Comparison of ENCODE assay signal across 19 cellular contexts in genomic region chr14:23623962-23624361, GRCh38. TPM values are rescaled to one million over a fixed set of nuclear protein-coding genes. Genes with fewer than 3 reads are reported as not detected.
DNase-seq lines count a peak whose midpoint lies in the region; ATAC-seq and TF ChIP-seq lines count a peak whose summit lies in the region.
"Had no signal": no experiment of that assay in that cellular context is flagged by ENCODE, and none has a peak within 500 bp of the region (broad histone marks: within the 10 kb centered on the region; RNA-seq: fewer than 3 reads in every experiment).

No MANE protein-coding gene starts in this region.

- H3K14ac ChIP-seq in mesenchymal stem cell (ENCODE audit: low read length in 2 of 2): no peak overlapping the region

- H3K27me3 ChIP-seq in BLaER1: no peaks in the 10 kb centered on the region
- H3K27me3 ChIP-seq in stomach: no peaks in the 10 kb centered on the region
- peaks cover 0 to 10% of the 10 kb centered on the region in 2 experiments for H3K27me3 ChIP-seq in mesenchymal stem cell (ENCODE audit: control insufficient read depth in 1 of 2, insufficient read depth in 1 of 2, low read length in 2 of 2)
- H3K27me3 ChIP-seq: BE2C; BLaER1 treated with 17β-estradiol and CSF1 and Interleukin-3, amounts not matched to agents 10 nM and 100 nM had no signal

- H3K4me2 ChIP-seq in BLaER1 (no peak overlapping the region), mesenchymal stem cell (ENCODE audit: low read length, poor library complexity, severe bottlenecking) (no peak overlapping the region)
- H3K4me2 ChIP-seq: BLaER1 treated with 17β-estradiol and CSF1 and Interleukin-3, amounts not matched to agents 10 nM and 100 nM had no signal

- no peaks in the 10 kb centered on the region for H4K20me1 ChIP-seq in BLaER1
- H4K20me1 ChIP-seq: BLaER1 treated with 17β-estradiol and CSF1 and Interleukin-3, amounts not matched to agents 10 nM and 100 nM had no signal

- H3K9ac ChIP-seq in BLaER1: no peak overlapping the region
- H3K9ac ChIP-seq in mesenchymal stem cell (ENCODE audit: low read length): no peak overlapping the region
- H3K9ac ChIP-seq: BLaER1 treated with 17β-estradiol and CSF1 and Interleukin-3, amounts not matched to agents 10 nM and 100 nM had no signal

- H3K4me1 ChIP-seq in BLaER1 (no peaks in the 10 kb centered on the region), stomach (peaks cover 0 to 4% (median 2%) of the 10 kb centered on the region in 4 donors), mesenchymal stem cell (ENCODE audit: control insufficient read depth, insufficient read depth, low read depth, low read length) (no peaks in the 10 kb centered on the region)
- H3K4me1 ChIP-seq: BE2C; BLaER1 treated with 17β-estradiol and CSF1 and Interleukin-3, amounts not matched to agents 10 nM and 100 nM; Caco-2 had no signal

- peaks cover 47% of the 10 kb centered on the region for H3K9me3 ChIP-seq in BLaER1
- peaks cover 0 to 16% (median 4%) of the 10 kb centered on the region in 4 donors for H3K9me3 ChIP-seq in stomach
- peaks cover 36% of the 10 kb centered on the region for H3K9me3 ChIP-seq in mesenchymal stem cell (ENCODE audit: control insufficient read depth, low read length)
- H3K9me3 ChIP-seq: BE2C had no signal

- no peak for TF ChIP-seq POLR2A in stomach (IDR thresholded peaks at IDR 0.05)

- no peak overlapping the region for H3K27ac ChIP-seq in BLaER1
- H3K27ac ChIP-seq in coronary artery: no peak overlapping the region
- no peak overlapping the region for H3K27ac ChIP-seq in stomach
- H3K27ac ChIP-seq in mesenchymal stem cell (ENCODE audit: low read length, poor library complexity, severe bottlenecking): no peak overlapping the region
- H3K27ac ChIP-seq: BLaER1 treated with 17β-estradiol and CSF1 and Interleukin-3, amounts not matched to agents 10 nM and 100 nM; C4-2B had no signal

- intact Hi-C loops in stomach (cut with DNase I; ENCODE audit: low total_unique reads): no loop called here

- TF ChIP-seq CTCF in coronary artery (IDR thresholded peaks at IDR 0.05): no peak
- TF ChIP-seq CTCF in stomach (IDR thresholded peaks at IDR 0.05): no peak
- TF ChIP-seq CTCF in omental fat pad (IDR thresholded peaks at IDR 0.05): no peak

- H3K23ac ChIP-seq in mesenchymal stem cell (ENCODE audit: low read length in 2 of 2): no peak overlapping the region

- DNase-seq in coronary artery (ENCODE audit: low spot score) (peak; percentile 28), stomach (peak; percentile 8), omental fat pad (ENCODE audit: low spot score) (no peak), mesenchymal stem cell (no peak)
- DNase-seq: 8988T; ACHN; BE2C; Caco-2; Calu3; CD4-positive, alpha-beta T cell; CD8-positive, alpha-beta T cell; DMS79 treated with DMSO at 0.1 percent for 48 hours; GF-D8 had no signal

- H4K8ac ChIP-seq in mesenchymal stem cell (ENCODE audit: low read length): no peak overlapping the region

- no peak overlapping the region for H3K4ac ChIP-seq in mesenchymal stem cell (ENCODE audit: low read depth in 1 of 2, low read length in 2 of 2)

- H2AK5ac ChIP-seq in mesenchymal stem cell (ENCODE audit: low read length, severe bottlenecking): no peak overlapping the region

- no peak overlapping the region for H4K91ac ChIP-seq in mesenchymal stem cell (ENCODE audit: low read length)

- H3K18ac ChIP-seq in mesenchymal stem cell (ENCODE audit: low read depth in 1 of 2, low read length in 2 of 2): no peak overlapping the region

- TF ChIP-seq EP300 in stomach (IDR thresholded peaks at IDR 0.05): no peak

- H2BK120ac ChIP-seq in mesenchymal stem cell (ENCODE audit: low read depth, low read length): no peak overlapping the region

- H2BK15ac ChIP-seq in mesenchymal stem cell (ENCODE audit: low read depth, poor library complexity, severe bottlenecking): no peak overlapping the region

- H3K36me3 ChIP-seq in BLaER1 (no peaks in the 10 kb centered on the region), stomach (no peaks in the 10 kb centered on the region), mesenchymal stem cell (ENCODE audit: control insufficient read depth in 1 of 2, insufficient read depth in 2 of 2, low read depth in 1 of 2, low read length in 2 of 2) (no peaks in the 10 kb centered on the region)
- H3K36me3 ChIP-seq: BE2C; BLaER1 treated with 17β-estradiol and CSF1 and Interleukin-3, amounts not matched to agents 10 nM and 100 nM had no signal

- ATAC-seq in omental fat pad (ENCODE audit: low FRiP score) (no peak), GM19452 (IDR thresholded peaks at IDR 0.05; ENCODE audit: unreplicated experiment) (no peak)
- ATAC-seq: CD8-positive, alpha-beta T cell had no signal

- H2BK5ac ChIP-seq in mesenchymal stem cell (ENCODE audit: low read depth, low read length, poor library complexity, severe bottlenecking): no peak overlapping the region

- H3K4me3 ChIP-seq in BLaER1 (peak overlapping the region; percentile 22; the same call in 1 of the 2 replicates), coronary artery (no peak overlapping the region), stomach (no peak overlapping the region), mesenchymal stem cell (ENCODE audit: insufficient read depth in 1 of 2, low read depth in 1 of 2, low read length in 2 of 2) (no peak overlapping the region)
- H3K4me3 ChIP-seq: BLaER1 treated with 17β-estradiol and CSF1 and Interleukin-3, amounts not matched to agents 10 nM and 100 nM had no signal

- no peaks in the 10 kb centered on the region for H3K79me1 ChIP-seq in mesenchymal stem cell (replicated peaks; ENCODE audit: low read length, poor library complexity, severe bottlenecking)

- no peak overlapping the region for H2BK12ac ChIP-seq in mesenchymal stem cell (ENCODE audit: low read length in 2 of 2)

- H2AFZ ChIP-seq in mesenchymal stem cell (ENCODE audit: low read depth, low read length): no peak overlapping the region

RNA-seq across cellular contexts. Expression of gene DHRS2, which starts 12.2 kb away (rescaled TPM):
- total RNA-seq in stomach (10 to 100 TPM in 1 of 5 donors, 1 to 10 TPM in 1, not detected in 3; 4.6 to 19.6 TPM), omental fat pad (under 1 TPM in 1 of 4 donors, not detected in 3; 0.24 TPM)
- 1 to 10 TPM; 3.7 to 9.7 (median 6.7) TPM for polyA plus RNA-seq in stomach
- polyA plus RNA-seq in mesenchymal stem cell (2013, experiment 1 of 2): 0.08 TPM
- 0.07 TPM for polyA plus RNA-seq in mesenchymal stem cell (2013, experiment 2 of 2)
- total RNA-seq: CD8-positive, alpha-beta T cell had no signal

RNA-seq across cellular contexts. Expression of gene JPH4, which starts 45.4 kb away (rescaled TPM):
- total RNA-seq in stomach: 1 to 10 TPM in 1 of 5 donors, under 1 TPM in 2, not detected in 2; 0.43 to 1.1 (median 0.58) TPM
- under 1 TPM; 0.15 to 0.50 (median 0.30) TPM for polyA plus RNA-seq in stomach
- total RNA-seq in omental fat pad: 1 to 10 TPM in 2 of 4 donors, under 1 TPM in 2; 0.56 to 1.2 (median 0.90) TPM
- polyA plus RNA-seq in mesenchymal stem cell (2013, experiment 1 of 2): 0.04 TPM
- polyA plus RNA-seq in mesenchymal stem cell (2013, experiment 2 of 2): 0.03 TPM
- total RNA-seq: A673; Caco-2; Calu3; CD4-positive, alpha-beta T cell; CD8-positive, alpha-beta T cell had no signal
- polyA plus RNA-seq: AG04450 had no signal

RNA-seq across cellular contexts. Expression of gene AP1G2, which starts 56.4 kb away (rescaled TPM):
- total RNA-seq in stomach (100 to 1,000 TPM in 4 of 5 donors, 10 to 100 TPM in 1; 39.1 to 531 (median 212) TPM), omental fat pad (10 to 100 TPM; 49.5 to 72.9 (median 58.0) TPM)
- 100 to 1,000 TPM in 2 of 3 donors, 10 to 100 TPM in 1; 85.9 to 214 (median 113) TPM for polyA plus RNA-seq in stomach
- 33.4 TPM for polyA plus RNA-seq in mesenchymal stem cell (2013, experiment 1 of 2)
- polyA plus RNA-seq in mesenchymal stem cell (2013, experiment 2 of 2): 33.4 TPM

Comparison
In these comparisons a context has a peak if more than half of its experiments do, and no peak if none do; other contexts are left out.
1. DNase-seq: peak in coronary artery (single experiment) and stomach (single experiment); none in omental fat pad (single experiment) and mesenchymal stem cell (single experiment).